Comparison of ENCODE assay signal across 11 cellular contexts in genomic region chr1:42943728-42944127, GRCh38. TPM values are rescaled to one million over a fixed set of nuclear protein-coding genes. Genes with fewer than 3 reads are reported as not detected.
DNase-seq lines count a peak whose midpoint lies in the region; ATAC-seq and TF ChIP-seq lines count a peak whose summit lies in the region.
"Had no signal": no experiment of that assay in that cellular context is flagged by ENCODE, and none has a peak within 500 bp of the region (broad histone marks: within the 10 kb centered on the region; RNA-seq: fewer than 3 reads in every experiment).

No MANE protein-coding gene starts in this region.

- H3K4me3 ChIP-seq in CD8-positive, alpha-beta T cell (ENCODE audit: low read depth, low read length), result peak overlapping the region; percentile 0
- H3K4me3 ChIP-seq in epithelial cell of esophagus (ENCODE audit: low read length) (peak overlapping the region; percentile 28), sigmoid colon (no peak overlapping the region)

- TF ChIP-seq POLR2A in sigmoid colon (IDR thresholded peaks at IDR 0.05), result no peak

- DNase-seq in CD8-positive, alpha-beta T cell, result no peak
- DNase-seq in RWPE1 (ENCODE audit: low spot score) (no peak), epithelial cell of esophagus (ENCODE audit: low read depth) (no peak), sigmoid colon (no peak), foreskin melanocyte (no peak), kidney glomerular epithelial cell (lab: John Stamatoyannopoulos, UW) (no peak), NCI-H526 (lab: John Stamatoyannopoulos, UW) (no peak)
- DNase-seq: activated gamma-delta T cell treated with Interleukin-2 at 50 U/mL for 16 hours, NCI-H1048 had no signal

- ATAC-seq in CD8-positive, alpha-beta T cell, result no peak
- ATAC-seq in GM21737 (IDR thresholded peaks at IDR 0.05; ENCODE audit: unreplicated experiment), result no peak

- H3K4me3 Mint-ChIP-seq in CD8-positive, alpha-beta T cell, result peak overlapping the region; percentile 56

- peaks cover 93% of the 10 kb centered on the region for H3K4me1 Mint-ChIP-seq in CD8-positive, alpha-beta T cell (ENCODE audit: low read depth)

- no peak for TF ChIP-seq EP300 in sigmoid colon (IDR thresholded peaks at IDR 0.05)

- H3K9me3 ChIP-seq in CD8-positive, alpha-beta T cell (ENCODE audit: low read length), result no peaks in the 10 kb centered on the region
- no peaks in the 10 kb centered on the region for H3K9me3 ChIP-seq in sigmoid colon

- H3K27ac ChIP-seq in CD8-positive, alpha-beta T cell (ENCODE audit: low read depth, low read length), result no peak overlapping the region
- H3K27ac ChIP-seq in RWPE1 (peak overlapping the region; percentile 97), sigmoid colon (peak overlapping the region; percentile 53 to 86 (median 80))

- POLR2A ChIA-PET in CD8-positive, alpha-beta T cell (lab: Charles Lee), result interaction anchor here (0.8 to 3.3 kb wide), 4 partner anchors 9 to 20 kb away, joined by 3 to 15 read pairs (median 6); no protein-coding TSS in a partner anchor
- POLR2A ChIA-PET in RWPE1 (lab: Yijun Ruan, JAX; ENCODE audit: low non-redundant PET), result interaction anchor here (1.1 kb wide), 1 partner anchor 9 kb away, joined by 4 read pairs; no protein-coding TSS in a partner anchor

- intact Hi-C loops in CD8-positive, alpha-beta T cell (cut with DNase I, micrococcal nuclease), result loop anchor here in 1 of 2 experiments (1.0 kb wide), 1 partner anchor 14 kb away; no protein-coding TSS in a partner anchor
- intact Hi-C loops in sigmoid colon (cut with DNase I), result no loop called here

- H3K36me3 Mint-ChIP-seq in CD8-positive, alpha-beta T cell, result peaks cover 70% of the 10 kb centered on the region

- peak overlapping the region; percentile 74 for H3K27ac Mint-ChIP-seq in CD8-positive, alpha-beta T cell
- H3K27ac Mint-ChIP-seq: progenitor cell of endocrine pancreas had no signal

- H3K4me1 ChIP-seq in CD8-positive, alpha-beta T cell (ENCODE audit: insufficient read depth, low read length), result peaks cover 75% of the 10 kb centered on the region
- peaks cover 0 to 80% (median 56%) of the 10 kb centered on the region in 4 donors for H3K4me1 ChIP-seq in sigmoid colon

- H3K36me3 ChIP-seq in CD8-positive, alpha-beta T cell (ENCODE audit: insufficient read depth, low read length), result peaks cover 19% of the 10 kb centered on the region
- no peaks in the 10 kb centered on the region for H3K36me3 ChIP-seq in sigmoid colon

- no peak for TF ChIP-seq CTCF in CD8-positive, alpha-beta T cell (IDR thresholded peaks at IDR 0.05)
- TF ChIP-seq CTCF in RWPE1 (conservative IDR thresholded peaks at IDR 0.05; ENCODE audit: low read depth) (no peak), epithelial cell of esophagus (IDR thresholded peaks at IDR 0.05; ENCODE audit: insufficient read depth, low read depth, low read length, missing control alignments) (no peak), sigmoid colon (IDR thresholded peaks at IDR 0.05) (no peak)

- H3K9me3 Mint-ChIP-seq in CD8-positive, alpha-beta T cell, result no peaks in the 10 kb centered on the region

- H3K27me3 ChIP-seq in CD8-positive, alpha-beta T cell (ENCODE audit: insufficient read depth, low read length), result no peaks in the 10 kb centered on the region
- H3K27me3 ChIP-seq in sigmoid colon, result no peaks in the 10 kb centered on the region

- H3K27me3 Mint-ChIP-seq in CD8-positive, alpha-beta T cell (ENCODE audit: low read depth), result no peaks in the 10 kb centered on the region
- H3K27me3 Mint-ChIP-seq: progenitor cell of endocrine pancreas had no signal

- WGBS in sigmoid colon, 2 donors, result 39 to 73% methylated on average over 6 of the region's 6 CpGs

- CTCF ChIA-PET in CD8-positive, alpha-beta T cell (lab: Charles Lee), result interaction anchor here (0.9 to 3.6 kb wide), 4 partner anchors 11 to 130 kb away, joined by 4 to 16 read pairs (median 5); no protein-coding TSS in a partner anchor
- CTCF ChIA-PET in RWPE1 (lab: Yijun Ruan, JAX), result interaction anchor here (0.6 to 3.4 kb wide), 4 partner anchors 83 to 207 kb away, joined by 3 to 14 read pairs (median 6); no protein-coding TSS in a partner anchor

RNA-seq across cellular contexts. Expression of gene SLC2A1, which starts 14.9 kb away (rescaled TPM):
- 10 to 100 TPM; 85.0 to 97.2 TPM for total RNA-seq in CD8-positive, alpha-beta T cell
- 10 to 100 TPM in 3 of 4 donors, 1 to 10 TPM in 1; 7.7 to 33.5 (median 15.3) TPM for total RNA-seq in sigmoid colon
- 10 to 100 TPM in 1 of 3 donors, 1 to 10 TPM in 2; 4.2 to 44.9 (median 8.8) TPM for polyA plus RNA-seq in sigmoid colon

Comparison
In these comparisons a context has a peak if more than half of its experiments do, and no peak if none do; other contexts are left out.
1. H3K4me3 ChIP-seq: peak in CD8-positive, alpha-beta T cell (single experiment) and epithelial cell of esophagus (single experiment); none in sigmoid colon (0 of 4).